8 cellular contexts compared by ENCODE assay signal in genomic region chr4:182918791-182919302, GRCh38. TPM values are rescaled to one million over a fixed set of nuclear protein-coding genes. Genes with fewer than 3 reads are reported as not detected.
DNase-seq lines count a peak whose midpoint lies in the region; ATAC-seq and TF ChIP-seq lines count a peak whose summit lies in the region.

No MANE protein-coding gene starts in this region.

- CTCF ChIA-PET in OCI-LY7 (lab: Charles Lee; ENCODE audit: unreplicated experiment): interaction anchor here (1.0 kb wide), 1 partner anchor 227 kb away, joined by 3 read pairs; no protein-coding TSS in a partner anchor

- no peak for TF ChIP-seq POLR2A in uterus (IDR thresholded peaks at IDR 0.05)

- H3K9me3 Mint-ChIP-seq in memory B cell: no peaks in the 10 kb centered on the region

- no peaks in the 10 kb centered on the region for H3K9me3 ChIP-seq in OCI-LY7 (ENCODE audit: low read length)
- H3K9me3 ChIP-seq in WERI-Rb-1 (ENCODE audit: severe bottlenecking): no peaks in the 10 kb centered on the region
- H3K9me3 ChIP-seq in Karpas-422 (ENCODE audit: low read length): no peaks in the 10 kb centered on the region
- no peaks in the 10 kb centered on the region for H3K9me3 ChIP-seq in uterus

- H3K27me3 ChIP-seq in WERI-Rb-1 (ENCODE audit: insufficient read depth, low read depth, severe bottlenecking): no peaks in the 10 kb centered on the region
- no peaks in the 10 kb centered on the region for H3K27me3 ChIP-seq in Karpas-422 (ENCODE audit: low read length)
- no peaks in the 10 kb centered on the region for H3K27me3 ChIP-seq in uterus

- H3K36me3 ChIP-seq in OCI-LY7 (ENCODE audit: insufficient read depth, low read length) (no peaks in the 10 kb centered on the region), WERI-Rb-1 (peaks cover 16% of the 10 kb centered on the region), Karpas-422 (ENCODE audit: insufficient read depth, low read length) (no peaks in the 10 kb centered on the region), uterus (no peaks in the 10 kb centered on the region)

- no peak for TF ChIP-seq CTCF in OCI-LY7 (conservative IDR thresholded peaks at IDR 0.05; ENCODE audit: low read length)
- no peak for TF ChIP-seq CTCF in WERI-Rb-1 (IDR thresholded peaks at IDR 0.05; ENCODE audit: low read depth, low read length)
- no peak for TF ChIP-seq CTCF in uterus (IDR thresholded peaks at IDR 0.05)

- no peaks in the 10 kb centered on the region for H3K27me3 Mint-ChIP-seq in memory B cell

- peak; percentile 35 for ATAC-seq in GM18508 (IDR thresholded peaks at IDR 0.05; ENCODE audit: insufficient read depth, unreplicated experiment)
- ATAC-seq in HG02642 (IDR thresholded peaks at IDR 0.05; ENCODE audit: poor library complexity, unreplicated experiment): peak; percentile 24
- no peak for ATAC-seq in memory B cell (ENCODE audit: low read depth)
- no peak for ATAC-seq in HG02678 (IDR thresholded peaks at IDR 0.05; ENCODE audit: unreplicated experiment)

- POLR2A ChIA-PET in OCI-LY7 (lab: Charles Lee): interaction anchor here (0.6 to 1.2 kb wide), 4 partner anchors 159 to 1605 kb away, joined by 3 to 4 read pairs (median 3); no protein-coding TSS in a partner anchor

- H3K27ac Mint-ChIP-seq in memory B cell: peak overlapping the region; percentile 97

- peak overlapping the region; percentile 67; the same call in 1 of the 2 replicates for H2AFZ ChIP-seq in OCI-LY7 (ENCODE audit: low read length)
- no peak overlapping the region for H2AFZ ChIP-seq in Karpas-422 (ENCODE audit: low read length)

- peak overlapping the region; percentile 78 for H3K4me3 Mint-ChIP-seq in memory B cell

- peaks cover 18% of the 10 kb centered on the region for H3K4me1 Mint-ChIP-seq in memory B cell

- BruUV-seq in OCI-LY7 (replicated peaks; lab: Mats Ljungman, UMichigan): no TSS peak

- DNase-seq in OCI-LY7 (ENCODE audit: low spot score): peak; percentile 15
- no peak for DNase-seq in memory B cell (ENCODE audit: low spot score in 2 of 2)
- no peak for DNase-seq in WERI-Rb-1
- DNase-seq in Karpas-422: no peak
- DNase-seq in uterus: no peak

- H3K4me3 ChIP-seq in OCI-LY7 (ENCODE audit: low read depth, low read length, poor library complexity, severe bottlenecking) (peak overlapping the region; percentile 85), WERI-Rb-1 (ENCODE audit: low read depth, low read length) (no peak overlapping the region), Karpas-422 (ENCODE audit: low read length) (no peak overlapping the region), uterus (no peak overlapping the region)

- peaks cover 25% of the 10 kb centered on the region for H3K4me1 ChIP-seq in OCI-LY7 (ENCODE audit: insufficient read depth, low read length, poor library complexity, severe bottlenecking)
- H3K4me1 ChIP-seq in Karpas-422 (ENCODE audit: low read length): peaks cover 14% of the 10 kb centered on the region
- no peaks in the 10 kb centered on the region for H3K4me1 ChIP-seq in uterus

- intact Hi-C loops in OCI-LY7 (cut with micrococcal nuclease; ENCODE audit: unreplicated experiment) (loop anchor here (5.0 kb wide), 1 partner anchor 47 kb away; no protein-coding TSS in a partner anchor), uterus (cut with DNase I; ENCODE audit: low total_unique reads) (no loop called here)

- no peak overlapping the region for H3K9ac ChIP-seq in Karpas-422 (ENCODE audit: low read length)

- H3K27ac ChIP-seq in OCI-LY7 (ENCODE audit: low read depth, low read length, poor library complexity, severe bottlenecking): no peak overlapping the region
- no peak overlapping the region for H3K27ac ChIP-seq in WERI-Rb-1
- no peak overlapping the region for H3K27ac ChIP-seq in Karpas-422 (ENCODE audit: low read length)
- peak overlapping the region in 1 of 2 donors; percentile 91 for H3K27ac ChIP-seq in uterus

- H4K20me1 ChIP-seq in OCI-LY7 (ENCODE audit: insufficient read depth, low read length) (no peaks in the 10 kb centered on the region), Karpas-422 (ENCODE audit: insufficient read depth, low read depth, low read length) (no peaks in the 10 kb centered on the region)

- peaks cover 3% of the 10 kb centered on the region for H3K36me3 Mint-ChIP-seq in memory B cell

- H3K4me2 ChIP-seq in OCI-LY7 (ENCODE audit: low read length) (peak overlapping the region; percentile 99), Karpas-422 (ENCODE audit: low read depth, low read length, poor library complexity, severe bottlenecking) (no peak overlapping the region)

- H3K79me2 ChIP-seq in OCI-LY7 (ENCODE audit: insufficient read depth, low read depth, low read length): no peaks in the 10 kb centered on the region
- no peaks in the 10 kb centered on the region for H3K79me2 ChIP-seq in Karpas-422 (ENCODE audit: low read length)

- H3K9me2 ChIP-seq in OCI-LY7 (ENCODE audit: insufficient read depth, low read length) (no peaks in the 10 kb centered on the region), Karpas-422 (replicated peaks; ENCODE audit: insufficient read depth, low read length) (no peaks in the 10 kb centered on the region)

RNA-seq across cellular contexts. Expression of gene DCTD, which starts 1.7 kb away (rescaled TPM):
- total RNA-seq in OCI-LY7 (2014; rRNA removed; shearing (Covaris generic)): 37.8 and 42.5 TPM in 2 replicates
- total RNA-seq in OCI-LY7 (2022): 79.4 and 81.9 TPM in 2 replicates
- 10.9 and 12.1 TPM in 2 replicates for total RNA-seq in Karpas-422 (2014; rRNA removed; shearing (Covaris generic); ENCODE audit: low replicate concordance)
- total RNA-seq in uterus: 100 to 1,000 TPM in 1 of 4 donors, 10 to 100 TPM in 3; 49.7 to 131 (median 73.4) TPM

Comparison
In these comparisons a context has a peak if more than half of its experiments do, and no peak if none do; other contexts are left out.
1. ATAC-seq: peak in GM18508 (single experiment) and HG02642 (single experiment); none in memory B cell (single experiment) and HG02678 (single experiment).